In genomic region chr3:101825904-101826445, GRCh38 we compare ENCODE assay signal across 9 cellular contexts. TPM values are rescaled to one million over a fixed set of nuclear protein-coding genes. Genes with fewer than 3 reads are reported as not detected.
DNase-seq lines count a peak whose midpoint lies in the region; ATAC-seq, FAIRE-seq and TF ChIP-seq lines count a peak whose summit lies in the region.
"Had no signal": no experiment of that assay in that cellular context is flagged by ENCODE, and none has a peak within 500 bp of the region (broad histone marks: within the 10 kb centered on the region; RNA-seq: fewer than 3 reads in every experiment).

No MANE protein-coding gene starts in this region.

- H3K4me3 ChIP-seq in SU-DHL-6 (ENCODE audit: insufficient read depth, low read length, poor library complexity, severe bottlenecking) = no peak overlapping the region
- H3K4me3 ChIP-seq in esophagus squamous epithelium = no peak overlapping the region
- H3K4me3 ChIP-seq in smooth muscle cell = no peak overlapping the region
- no peak overlapping the region for H3K4me3 ChIP-seq in WERI-Rb-1 (ENCODE audit: low read depth, low read length)
- H3K4me3 ChIP-seq: lung had no signal

- no peak for DNase-seq in esophagus squamous epithelium (lab: John Stamatoyannopoulos, UW)
- no peak for DNase-seq in smooth muscle cell (lab: John Stamatoyannopoulos, UW; ENCODE audit: unreplicated experiment)
- DNase-seq in WERI-Rb-1 = no peak
- DNase-seq in frontal cortex (ENCODE audit: low spot score in 2 of 2) = no peak
- DNase-seq in SKM-1 treated with dmso at 0.1 percent for 144 hours (lab: John Stamatoyannopoulos, UW; ENCODE audit: unreplicated experiment) = no peak

- H4K20me1 ChIP-seq in SU-DHL-6 (ENCODE audit: low read depth, low read length) = no peaks in the 10 kb centered on the region
- H4K20me1 ChIP-seq in smooth muscle cell (ENCODE audit: low read depth) = no peaks in the 10 kb centered on the region

- H2AFZ ChIP-seq in SU-DHL-6 (ENCODE audit: low read depth, low read length, severe bottlenecking) (peak overlapping the region; percentile 42), smooth muscle cell (ENCODE audit: low read depth) (no peak overlapping the region)

- H3K9me2 ChIP-seq in SU-DHL-6 (replicated peaks; ENCODE audit: insufficient read depth, low read length) = no peaks in the 10 kb centered on the region

- peaks cover 21 to 42% (median 27%) of the 10 kb centered on the region in 3 donors for H3K4me1 ChIP-seq in esophagus squamous epithelium
- H3K4me1 ChIP-seq in smooth muscle cell (ENCODE audit: low read depth) = peaks cover 22% of the 10 kb centered on the region

- H3K27ac ChIP-seq in SU-DHL-6 (ENCODE audit: low read depth, low read length) (peak overlapping the region; percentile 90), esophagus squamous epithelium (peak overlapping the region; percentile 72 to 96 (median 91)), smooth muscle cell (ENCODE audit: low read depth) (peak overlapping the region; percentile 85), WERI-Rb-1 (no peak overlapping the region)

- H3K27me3 ChIP-seq in SU-DHL-6 (ENCODE audit: low read length) (no peaks in the 10 kb centered on the region), esophagus squamous epithelium (no peaks in the 10 kb centered on the region), smooth muscle cell (ENCODE audit: low read depth) (no peaks in the 10 kb centered on the region), WERI-Rb-1 (ENCODE audit: insufficient read depth, low read depth, severe bottlenecking) (no peaks in the 10 kb centered on the region)

- WGBS in esophagus squamous epithelium, 2 donors = 15 to 39% methylated on average over 2 of the region's 2 CpGs
- WGBS in smooth muscle cell (ENCODE audit: low lambda C conversion rate) = 94% methylated on average over 2 of the region's 2 CpGs

- H3K79me2 ChIP-seq in SU-DHL-6 (ENCODE audit: insufficient read depth, low read length) (peaks cover 29% of the 10 kb centered on the region), smooth muscle cell (ENCODE audit: low read depth) (peaks cover 18% of the 10 kb centered on the region)

- H3K36me3 ChIP-seq in SU-DHL-6 (ENCODE audit: low read length) (0 out of 2 replicates have a peak, but pooled peaks cover 8% of the 10 kb centered on the region), esophagus squamous epithelium (peaks cover 0 to 7% (median 0%) of the 10 kb centered on the region in 3 donors), smooth muscle cell (ENCODE audit: low read depth) (no peaks in the 10 kb centered on the region), WERI-Rb-1 (no peaks in the 10 kb centered on the region)

- no peak for FAIRE-seq in frontal cortex (lab: Jason Lieb, UNC)

- H3F3A ChIP-seq in SU-DHL-6 (ENCODE audit: insufficient read depth) = peaks cover 67% of the 10 kb centered on the region
- H3F3A ChIP-seq in smooth muscle cell (ENCODE audit: low read depth) = peaks cover 14% of the 10 kb centered on the region

- TF ChIP-seq POLR2A in esophagus squamous epithelium (IDR thresholded peaks at IDR 0.05) = no peak

- H3K4me2 ChIP-seq in SU-DHL-6 (ENCODE audit: low read depth, low read length, poor library complexity, severe bottlenecking) (peak overlapping the region; percentile 42), smooth muscle cell (no peak overlapping the region)

- TF ChIP-seq CTCF in SU-DHL-6 (IDR thresholded peaks at IDR 0.05; ENCODE audit: insufficient read depth, low read length, poor library complexity, severe bottlenecking) (no peak), esophagus squamous epithelium (IDR thresholded peaks at IDR 0.05) (no peak), smooth muscle cell (IDR thresholded peaks at IDR 0.05; ENCODE audit: borderline replicate concordance, insufficient read depth, poor library complexity, severe bottlenecking) (no peak), WERI-Rb-1 (IDR thresholded peaks at IDR 0.05; ENCODE audit: low read depth, low read length) (no peak)

- intact Hi-C loops in esophagus squamous epithelium (cut with DNase I) = no loop called here

- peak; percentile 10 for ATAC-seq in GM18868 (IDR thresholded peaks at IDR 0.05; ENCODE audit: unreplicated experiment)
- ATAC-seq in HG02623 (IDR thresholded peaks at IDR 0.05; ENCODE audit: unreplicated experiment) = no peak

- peak overlapping the region; percentile 13; the same call in 1 of the 2 replicates for H3K9ac ChIP-seq in SU-DHL-6 (ENCODE audit: low read length)
- no peak overlapping the region for H3K9ac ChIP-seq in smooth muscle cell (ENCODE audit: low read depth)

- H3K9me3 ChIP-seq in SU-DHL-6 (ENCODE audit: insufficient read depth, low read length) (no peaks in the 10 kb centered on the region), esophagus squamous epithelium (no peaks in the 10 kb centered on the region), smooth muscle cell (replicated peaks; ENCODE audit: low read depth) (no peaks in the 10 kb centered on the region), WERI-Rb-1 (ENCODE audit: severe bottlenecking) (no peaks in the 10 kb centered on the region)

RNA-seq across cellular contexts. Expression of gene NFKBIZ, which starts 23.3 kb away (rescaled TPM):
- total RNA-seq in esophagus squamous epithelium = 100 to 1,000 TPM in 1 of 4 donors, 10 to 100 TPM in 3; 19.2 to 108 (median 35.4) TPM
- 236 and 307 TPM in 2 replicates for total RNA-seq in smooth muscle cell
- 269 and 306 TPM in 2 replicates for polyA plus RNA-seq in smooth muscle cell
- 2.4 TPM for total RNA-seq in frontal cortex

RNA-seq across cellular contexts. Expression of gene NXPE3, which starts 47.0 kb away (rescaled TPM):
- total RNA-seq in esophagus squamous epithelium = 1 to 10 TPM; 1.1 to 6.5 (median 2.5) TPM
- 8.6 and 10.2 TPM in 2 replicates for total RNA-seq in smooth muscle cell
- 5.6 and 7.0 TPM in 2 replicates for polyA plus RNA-seq in smooth muscle cell
- 17.1 TPM for total RNA-seq in frontal cortex
